Comparison of ENCODE assay signal across 12 cellular contexts in genomic region chr1:81699234-81699633, GRCh38.
A peak's percentile ranks its signal among the peaks of the same experiment; 100 is the strongest.
DNase-seq lines count a peak whose midpoint lies in the region; ATAC-seq, FAIRE-seq and TF ChIP-seq lines count a peak whose summit lies in the region.
"Had no signal": no experiment of that assay in that cellular context is flagged by ENCODE, and none has a peak within 500 bp of the region (broad histone marks: within the 10 kb centered on the region; RNA-seq: fewer than 3 reads in every experiment).

No MANE protein-coding gene starts in this region.

- no peaks in the 10 kb centered on the region for H3K4me1 ChIP-seq in lower lobe of right lung
- H3K4me1 ChIP-seq in SJCRH30, result no peaks in the 10 kb centered on the region

- DNase-seq in AG20443 (ENCODE audit: low spot score) (peak; percentile 45), NCI-H146 treated with DMSO at 0.1 percent for 48 hours (lab: John Stamatoyannopoulos, UW; ENCODE audit: unreplicated experiment) (peak; percentile 33), bronchial epithelial cell (ENCODE audit: low read depth) (peak; percentile 99), lower lobe of right lung (no peak), NCI-H1930 (lab: John Stamatoyannopoulos, UW) (no peak), SJCRH30 (no peak), NCI-H2107 treated with DMSO at 0.1 percent for 48 hours (lab: John Stamatoyannopoulos, UW; ENCODE audit: unreplicated experiment) (no peak)
- DNase-seq: MG63; stimulated activated naive B cell treated with anti-CD40 and anti-IgM and Interleukin-4, amounts not matched to agents 10 μg/mL and 1 μg/mL and 100 μg/mL, for 72 hours; T-cell had no signal

- H3K9me3 ChIP-seq in lower lobe of right lung (no peaks in the 10 kb centered on the region), SJCRH30 (replicated peaks) (no peaks in the 10 kb centered on the region)
- H3K9me3 ChIP-seq: MG63 had no signal

- TF ChIP-seq CTCF in bronchial epithelial cell (IDR thresholded peaks at IDR 0.05; ENCODE audit: insufficient read depth, low read length, severe bottlenecking), result no peak
- no peak for TF ChIP-seq CTCF in lower lobe of right lung (IDR thresholded peaks at IDR 0.05)

- FAIRE-seq in bronchial epithelial cell (lab: Jason Lieb, UNC), result peak; percentile 94
- FAIRE-seq: islet of Langerhans had no signal

- H3K4me3 ChIP-seq in bronchial epithelial cell (ENCODE audit: low read depth, low read length) (peak overlapping the region; percentile 29), lower lobe of right lung (no peak overlapping the region), SJCRH30 (no peak overlapping the region)
- H3K4me3 ChIP-seq: MG63 had no signal

- H3K27me3 ChIP-seq in bronchial epithelial cell (ENCODE audit: control insufficient read depth, insufficient read depth, low read length) (no peaks in the 10 kb centered on the region), lower lobe of right lung (ENCODE audit: low read depth) (no peaks in the 10 kb centered on the region), SJCRH30 (no peaks in the 10 kb centered on the region)
- H3K27me3 ChIP-seq: MG63 had no signal

- no peak overlapping the region for H3K27ac ChIP-seq in lower lobe of right lung
- H3K27ac ChIP-seq in SJCRH30, result no peak overlapping the region

- ATAC-seq in lower lobe of right lung (peak; percentile 85 to 92), HG02642 (IDR thresholded peaks at IDR 0.05; ENCODE audit: poor library complexity, unreplicated experiment) (no peak)
- ATAC-seq: stimulated activated naive B cell treated with anti-CD40 and anti-IgM and Interleukin-4, amounts not matched to agents 10 μg/mL and 1 μg/mL and 100 μg/mL, for 72 hours; T-cell had no signal

- H3K36me3 ChIP-seq in bronchial epithelial cell (ENCODE audit: control insufficient read depth, insufficient read depth, low read length) (no peaks in the 10 kb centered on the region), lower lobe of right lung (no peaks in the 10 kb centered on the region), SJCRH30 (no peaks in the 10 kb centered on the region)
- H3K36me3 ChIP-seq: MG63 had no signal

- intact Hi-C loops in lower lobe of right lung (cut with DNase I), result no loop called here

Comparison
In these comparisons a context has a peak if more than half of its experiments do, and no peak if none do; other contexts are left out.
1. DNase-seq: peak in AG20443 (single experiment), NCI-H146 treated with DMSO at 0.1 percent for 48 hours (single experiment) and bronchial epithelial cell (single experiment); none in lower lobe of right lung (single experiment), NCI-H1930 (0 of 2), SJCRH30 (0 of 2) and NCI-H2107 treated with DMSO at 0.1 percent for 48 hours (single experiment).